Comparison of ENCODE assay signal across 26 cellular contexts in the genomic region with DNA sequence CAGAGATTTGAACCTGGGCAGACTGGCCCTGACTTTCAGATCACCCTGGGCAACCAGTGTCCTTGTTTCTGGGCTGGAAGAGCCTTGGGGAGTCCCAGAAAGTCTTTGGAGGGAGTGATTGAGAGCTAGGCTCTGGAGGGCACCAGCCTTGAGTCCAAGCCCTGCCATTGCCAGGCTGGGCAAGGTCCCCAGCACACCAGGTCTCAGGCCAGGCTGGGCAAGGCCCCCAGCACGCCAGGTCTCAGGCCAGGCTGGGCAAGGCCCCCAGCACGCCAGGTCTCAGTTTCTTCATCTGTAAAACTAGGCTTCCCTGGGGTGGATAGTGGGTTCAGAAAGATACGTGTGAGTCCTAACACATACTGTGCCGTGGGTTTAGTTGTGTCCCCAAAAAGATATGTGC.
"Had no signal": no experiment of that assay in that cellular context is flagged by ENCODE, and none has a peak within 500 bp of the region (broad histone marks: within the 10 kb centered on the region; RNA-seq: fewer than 3 reads in every experiment).

No MANE protein-coding gene starts in this region.

- H3K27ac ChIP-seq: epithelial cell of prostate, gastrocnemius medialis, parathyroid adenoma, psoas muscle, right lobe of liver, tibial artery, upper lobe of left lung, vagina had no signal

- H3K36me3 Mint-ChIP-seq: natural killer cell; stimulated activated memory B cell treated with anti-CD40 and anti-IgM and Interleukin-4, amounts not matched to agents 10 μg/mL and 1 μg/mL and 100 μg/mL, for 72 hours had no signal

- H3K36me3 ChIP-seq: esophagus muscularis mucosa, gastrocnemius medialis, right lobe of liver, tibial artery, upper lobe of left lung, vagina had no signal

- H3K9ac ChIP-seq: parathyroid adenoma had no signal

- DNase-seq: cortex of kidney; effector memory CD4-positive, alpha-beta T cell; gastrocnemius medialis; glutamatergic neuron; left cardiac atrium; left ventricle myocardium superior; mucosa of descending colon; natural killer cell; occipital lobe; psoas muscle; retina; stimulated activated CD4-positive, alpha-beta T cell treated with anti-CD3 and anti-CD28 coated beads, Interleukin-15, amount 100 ng/mL, for 24 hours; stimulated activated CD4-positive, alpha-beta T cell treated with anti-CD3 and anti-CD28 coated beads, Interleukin-1b, Interleukin-23, amount 100 ng/mL, for 48 hours; stimulated activated CD4-positive, alpha-beta T cell treated with anti-CD3 and anti-CD28 coated beads, Interleukin-4, amount 100 ng/mL, for 24 hours had no signal

- H3K4me1 ChIP-seq: gastrocnemius medialis, parathyroid adenoma, psoas muscle, right lobe of liver, vagina had no signal

- H3K4me3 Mint-ChIP-seq: natural killer cell; neural crest cell; stimulated activated memory B cell treated with anti-CD40 and anti-IgM and Interleukin-4, amounts not matched to agents 10 μg/mL and 1 μg/mL and 100 μg/mL, for 72 hours; stimulated activated naive CD8-positive, alpha-beta T cell treated with anti-CD3 and anti-CD28 coated beads, Interleukin-15, Interleukin-2, amounts not matched to agents 100 ng/mL and 50 ng/mL, for 24 hours had no signal

- H3K27me3 ChIP-seq: esophagus muscularis mucosa, upper lobe of left lung, vagina had no signal

- H3K4me1 Mint-ChIP-seq: natural killer cell had no signal

- H3K4me3 ChIP-seq: dorsolateral prefrontal cortex, esophagus muscularis mucosa, gastrocnemius medialis, mucosa of descending colon, psoas muscle, right lobe of liver, tibial artery, upper lobe of left lung, vagina had no signal

- H2AFZ ChIP-seq: parathyroid adenoma had no signal

- H3K27ac Mint-ChIP-seq: natural killer cell; stimulated activated memory B cell treated with anti-CD40 and anti-IgM and Interleukin-4, amounts not matched to agents 10 μg/mL and 1 μg/mL and 100 μg/mL, for 72 hours; stimulated activated naive CD8-positive, alpha-beta T cell treated with anti-CD3 and anti-CD28 coated beads, Interleukin-15, Interleukin-2, amounts not matched to agents 100 ng/mL and 50 ng/mL, for 24 hours had no signal

- H3K9me3 Mint-ChIP-seq: natural killer cell; neural crest cell; stimulated activated naive CD8-positive, alpha-beta T cell treated with anti-CD3 and anti-CD28 coated beads, Interleukin-15, Interleukin-2, amounts not matched to agents 100 ng/mL and 50 ng/mL, for 24 hours had no signal

- FAIRE-seq: keratinocyte had no signal

- H3K79me2 ChIP-seq: parathyroid adenoma had no signal

- ATAC-seq: gastrocnemius medialis, mucosa of descending colon, natural killer cell, psoas muscle, right lobe of liver had no signal

- H3K9me3 ChIP-seq: esophagus muscularis mucosa, gastrocnemius medialis, mucosa of descending colon, psoas muscle, right lobe of liver, tibial artery, upper lobe of left lung, vagina had no signal
